In genomic region chr17:42306385-42306667, GRCh38 we compare ENCODE assay signal across 20 cellular contexts.
"Had no signal": no experiment of that assay in that cellular context is flagged by ENCODE, and none has a peak within 500 bp of the region (broad histone marks: within the 10 kb centered on the region; RNA-seq: fewer than 3 reads in every experiment).

No MANE protein-coding gene starts in this region.

- H3K27me3 Mint-ChIP-seq: dendritic cell treated with granulocyte-macrophage colony-stimulating factor and Interleukin-4, amounts not matched to agents 40 ng/mL and 50 ng/mL, for 4 days had no signal

- H3K27me3 ChIP-seq: ascending aorta, spleen, vagina had no signal

- H3K4me3 ChIP-seq: ascending aorta, left ventricle myocardium inferior, SK-N-MC, spleen, vagina had no signal

- DNase-seq: activated CD4-positive, alpha-beta T cell treated with anti-CD3 and anti-CD28 coated beads, Interleukin-2, amount 50 U/mL, for 1 hour; activated effector memory CD4-positive, alpha-beta T cell treated with anti-CD3 and anti-CD28 coated beads, Interleukin-2, amount 50 U/mL, for 16 hours; cerebellar nuclear complex; effector memory CD4-positive, alpha-beta T cell; immature natural killer cell; kidney glomerular epithelial cell; left ventricle myocardium inferior; mammary epithelial cell; midbrain; occipital lobe; retina; spleen; stimulated activated CD4-positive, alpha-beta T cell treated with anti-CD3 and anti-CD28 coated beads, Interleukin-4, amount 100 ng/mL, for 4 hours; stimulated activated naive CD4-positive, alpha-beta T cell treated with Interleukin-2 at 50 U/mL for 16 hours; T1000; trophoblast cell had no signal

- H3K27ac Mint-ChIP-seq: dendritic cell treated with granulocyte-macrophage colony-stimulating factor and Interleukin-4, amounts not matched to agents 40 ng/mL and 50 ng/mL, for 4 days had no signal

- H3K9me3 ChIP-seq: ascending aorta, left ventricle myocardium inferior, spleen, vagina had no signal

- H3K9me3 Mint-ChIP-seq: dendritic cell treated with granulocyte-macrophage colony-stimulating factor and Interleukin-4, amounts not matched to agents 40 ng/mL and 50 ng/mL, for 4 days; immature natural killer cell had no signal

- H3K4me3 Mint-ChIP-seq: dendritic cell treated with granulocyte-macrophage colony-stimulating factor and Interleukin-4, amounts not matched to agents 40 ng/mL and 50 ng/mL, for 4 days; immature natural killer cell had no signal

- H3K27ac ChIP-seq: ascending aorta, left ventricle myocardium inferior, SK-N-MC, spleen, vagina had no signal
